In the genomic region with DNA sequence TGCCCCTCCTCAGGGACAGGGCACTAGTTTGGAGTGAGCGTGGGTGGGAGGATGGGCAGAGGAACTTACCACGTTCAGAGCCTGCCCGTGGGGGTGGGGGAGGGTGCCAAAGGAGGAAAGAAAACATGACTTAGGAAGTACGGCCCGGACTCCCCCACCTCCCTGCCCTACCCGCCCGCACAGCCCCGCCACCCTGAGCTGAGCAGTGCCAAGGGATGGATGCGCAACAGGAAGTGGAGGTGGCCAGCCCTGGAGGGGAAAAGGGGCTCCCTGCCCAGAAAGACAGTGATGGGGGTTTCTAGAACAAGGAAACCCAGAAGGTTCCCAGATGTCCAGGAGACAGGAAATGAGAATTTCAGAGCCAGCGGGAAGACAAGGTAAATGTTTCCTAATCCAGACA, we compare ENCODE assay signal across 1 cellular context.
TF ChIP-seq lines count a peak whose summit lies in the region.

No MANE protein-coding gene starts in this region.

TF ChIP-seq in endothelial cell of umbilical vein, 7 proteins besides CTCF, POLR2A, EP300 and RAD21:
- TF ChIP-seq MAX (IDR thresholded peaks at IDR 0.05; ENCODE audit: insufficient read depth, insufficient read length) = no peak
- no peak for TF ChIP-seq GATA2 (IDR thresholded peaks at IDR 0.05; ENCODE audit: insufficient read depth, insufficient read length, low read depth, low read length)
- no peak for TF ChIP-seq FOS (IDR thresholded peaks at IDR 0.05; ENCODE audit: borderline replicate concordance, insufficient read depth, low read length)
- no peak for TF ChIP-seq EZH2 (IDR thresholded peaks at IDR 0.05; ENCODE audit: borderline replicate concordance, low read depth, low read length, severe bottlenecking)
- no peak for TF ChIP-seq MYC (IDR thresholded peaks at IDR 0.05; ENCODE audit: low read depth, low read length)
- no peak for TF ChIP-seq JUN (IDR thresholded peaks at IDR 0.05; ENCODE audit: borderline replicate concordance, insufficient read depth, insufficient read length, low read depth)
- TF ChIP-seq POLR2AphosphoS5 (IDR thresholded peaks at IDR 0.05; ENCODE audit: insufficient read depth, low read depth, low read length) = no peak
TF ChIP-seq in endothelial cell of umbilical vein: peak in this region for 0.
